ENCODE assay signal across 26 cellular contexts in the genomic region with DNA sequence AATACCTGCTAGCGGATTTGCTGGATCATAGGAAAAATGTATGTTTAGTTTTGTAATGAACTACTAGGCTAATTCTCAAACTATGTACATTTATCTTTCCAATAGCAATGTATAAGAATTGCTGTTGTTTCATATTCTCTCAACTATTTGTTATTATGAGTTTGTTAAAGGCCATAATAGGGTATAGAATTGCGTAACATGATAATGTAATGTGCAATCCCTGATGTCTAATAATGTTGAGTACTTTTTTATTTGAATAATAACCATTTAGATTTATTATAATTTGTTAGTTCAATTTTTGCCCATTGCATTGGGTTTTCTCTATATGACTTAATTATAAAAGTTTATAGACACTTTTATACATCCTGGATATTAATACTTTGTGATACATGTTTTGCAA.
"Had no signal": no experiment of that assay in that cellular context is flagged by ENCODE, and none has a peak within 500 bp of the region (broad histone marks: within the 10 kb centered on the region; RNA-seq: fewer than 3 reads in every experiment).

No MANE protein-coding gene starts in this region.

- DNase-seq: colonic mucosa; cortex of kidney; effector CD8-positive, alpha-beta T cell; effector memory CD8-positive, alpha-beta T cell; endodermal cell; erythroblast; esophagus squamous epithelium; foreskin fibroblast; foreskin melanocyte; gastrocnemius medialis; glutamatergic neuron; head of caudate nucleus; heart right ventricle; hippocampal formation; left cardiac atrium; left lung; left ventricle myocardium superior; lower lobe of right lung; mesenchymal stem cell; mucosa of descending colon; naive B cell had no signal

- FAIRE-seq: endometrium, islet of Langerhans, keratinocyte had no signal

- H3K9me3 ChIP-seq: colonic mucosa, esophagus squamous epithelium, gastrocnemius medialis, lower lobe of right lung had no signal

- H3K4me3 ChIP-seq: colonic mucosa, esophagus squamous epithelium, gastrocnemius medialis, heart right ventricle, left lung, lower lobe of right lung, mucosa of descending colon had no signal

- H3K27ac ChIP-seq: colonic mucosa, epithelial cell of prostate, esophagus squamous epithelium, gastrocnemius medialis, heart right ventricle, left lung, lower lobe of right lung had no signal

- ATAC-seq: effector memory CD8-positive, alpha-beta T cell; esophagus mucosa; gastrocnemius medialis; heart right ventricle; left cardiac atrium; left lung; left ventricle myocardium superior; lower lobe of right lung; mucosa of descending colon had no signal

- H3K36me3 ChIP-seq: colonic mucosa, esophagus squamous epithelium, gastrocnemius medialis, heart right ventricle, left lung, lower lobe of right lung had no signal

- H3K4me1 ChIP-seq: colonic mucosa, esophagus squamous epithelium, gastrocnemius medialis, heart right ventricle, left lung, lower lobe of right lung had no signal

- H3K27me3 ChIP-seq: colonic mucosa, esophagus squamous epithelium, gastrocnemius medialis, heart right ventricle, left lung had no signal
